In the genomic region with DNA sequence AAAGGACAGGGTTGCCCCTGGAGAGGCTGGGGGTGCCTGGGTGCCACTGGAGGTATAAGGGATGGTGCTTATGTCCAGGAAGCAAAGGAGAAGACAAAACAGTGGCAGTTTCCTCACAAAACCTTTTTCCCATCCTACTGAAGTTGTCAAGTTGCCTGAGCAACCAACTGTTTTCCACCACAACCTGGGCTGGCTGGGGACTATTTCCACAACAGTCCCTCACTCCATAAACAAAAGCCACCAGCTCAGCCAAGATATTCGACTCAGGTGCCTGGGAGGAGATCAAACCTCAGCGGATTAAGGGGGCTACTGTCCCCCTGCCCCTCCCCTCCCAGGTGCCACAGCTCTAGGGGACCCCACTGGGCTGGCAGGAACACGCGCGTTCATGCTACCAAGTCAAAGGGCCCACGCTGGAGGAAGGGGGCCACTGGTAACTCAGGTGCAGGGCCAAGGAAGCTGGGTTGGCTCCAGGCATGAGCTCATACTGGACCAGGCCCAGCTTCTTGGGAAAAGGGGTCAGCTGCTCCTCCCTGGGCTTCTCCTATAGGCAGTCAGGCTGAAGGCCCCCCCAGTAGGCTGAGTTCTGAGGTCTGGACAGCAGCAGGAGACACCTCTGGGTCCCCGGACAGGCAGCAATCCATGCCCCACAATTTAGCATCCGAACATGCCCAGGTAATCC, we compare ENCODE assay signal across 15 cellular contexts. TPM values are rescaled to one million over a fixed set of nuclear protein-coding genes. Genes with fewer than 3 reads are reported as not detected.
DNase-seq lines count a peak whose midpoint lies in the region; TF ChIP-seq lines count a peak whose summit lies in the region.
"Had no signal": no experiment of that assay in that cellular context is flagged by ENCODE, and none has a peak within 500 bp of the region (broad histone marks: within the 10 kb centered on the region; RNA-seq: fewer than 3 reads in every experiment).

No MANE protein-coding gene starts in this region.

- BruUV-seq in MCF 10A (replicated peaks; lab: Mats Ljungman, UMichigan): no TSS peak

- intact Hi-C loops in breast epithelium (cut with DNase I; ENCODE audit: low total_unique reads): no loop called here
- intact Hi-C loops in MCF 10A (cut with micrococcal nuclease): no loop called here
- intact Hi-C loops in dendritic cell treated with granulocyte-macrophage colony-stimulating factor and Interleukin-4, amounts not matched to agents 40 ng/mL and 50 ng/mL, for 4 days (cut with micrococcal nuclease): no loop called here

- H3K27ac Mint-ChIP-seq in MCF 10A (ENCODE audit: low read depth, unreplicated experiment): no peak overlapping the region
- peak overlapping the region; percentile 56 for H3K27ac Mint-ChIP-seq in dendritic cell treated with granulocyte-macrophage colony-stimulating factor and Interleukin-4, amounts not matched to agents 40 ng/mL and 50 ng/mL, for 4 days
- H3K27ac Mint-ChIP-seq: activated B cell treated with CpG ODN at 0.5 μM for 24 hours had no signal

- no peaks in the 10 kb centered on the region for H3K36me3 ChIP-seq in breast epithelium
- no peaks in the 10 kb centered on the region for H3K36me3 ChIP-seq in muscle layer of colon (ENCODE audit: insufficient read depth, low read length)
- no peaks in the 10 kb centered on the region for H3K36me3 ChIP-seq in urinary bladder (ENCODE audit: insufficient read depth)
- H3K36me3 ChIP-seq: cardiac muscle cell, thoracic aorta had no signal

- H3K4me3 ChIP-seq in breast epithelium (no peak overlapping the region), muscle layer of colon (ENCODE audit: low read depth in 1 of 2, low read length in 2 of 2) (no peak overlapping the region), urinary bladder (ENCODE audit: low read depth, low read length) (no peak overlapping the region)
- H3K4me3 ChIP-seq: cardiac muscle cell, SK-N-MC, thoracic aorta had no signal

- no peak for TF ChIP-seq CTCF in breast epithelium (IDR thresholded peaks at IDR 0.05)
- TF ChIP-seq CTCF in MCF 10A (IDR thresholded peaks at IDR 0.05; ENCODE audit: unreplicated experiment): no peak

- peaks cover 44% of the 10 kb centered on the region for H3K4me1 Mint-ChIP-seq in MCF 10A (ENCODE audit: insufficient read depth, unreplicated experiment)
- peaks cover 81% of the 10 kb centered on the region for H3K4me1 Mint-ChIP-seq in dendritic cell treated with granulocyte-macrophage colony-stimulating factor and Interleukin-4, amounts not matched to agents 40 ng/mL and 50 ng/mL, for 4 days (ENCODE audit: low read depth)
- H3K4me1 Mint-ChIP-seq: activated B cell treated with CpG ODN at 0.5 μM for 24 hours had no signal

- H3K9me3 ChIP-seq in breast epithelium (no peaks in the 10 kb centered on the region), muscle layer of colon (ENCODE audit: low read length) (no peaks in the 10 kb centered on the region)
- H3K9me3 ChIP-seq: thoracic aorta had no signal

- H3K27me3 ChIP-seq in breast epithelium (no peaks in the 10 kb centered on the region), muscle layer of colon (ENCODE audit: control insufficient read depth in 1 of 2, insufficient read depth in 2 of 2, low read length in 2 of 2) (no peaks in the 10 kb centered on the region)
- H3K27me3 ChIP-seq: cardiac muscle cell had no signal

- CTCF ChIA-PET in MCF 10A (lab: Yijun Ruan, JAX): interaction anchor here (7.8 kb wide), 1 partner anchor 17 kb away, joined by 81 read pairs; no protein-coding TSS in a partner anchor

- no peak overlapping the region for H3K4me3 Mint-ChIP-seq in MCF 10A (ENCODE audit: unreplicated experiment)
- H3K4me3 Mint-ChIP-seq in dendritic cell treated with granulocyte-macrophage colony-stimulating factor and Interleukin-4, amounts not matched to agents 40 ng/mL and 50 ng/mL, for 4 days: no peak overlapping the region
- H3K4me3 Mint-ChIP-seq: activated B cell treated with CpG ODN at 0.5 μM for 24 hours; activated T-cell treated with anti-CD3 and anti-CD28 coated beads, Interleukin-2, amount 50 U/mL, for 4 hours had no signal

- peak in 1 of 2 donors; percentile 53 for DNase-seq in breast epithelium (ENCODE audit: low spot score in 2 of 2)
- no peak for DNase-seq in MCF 10A (ENCODE audit: unreplicated experiment)
- DNase-seq in HPDE6-E6E7 (ENCODE audit: extremely low spot score): no peak
- no peak for DNase-seq in hippocampal formation (lab: John Stamatoyannopoulos, UW)
- no peak for DNase-seq in kidney glomerular epithelial cell (lab: John Stamatoyannopoulos, UW)
- DNase-seq: activated B cell treated with CpG ODN at 0.5 μM for 24 hours; activated T-cell treated with anti-CD3 and anti-CD28 coated beads, Interleukin-2, amount 50 U/mL, for 4 hours; DND-41; NCI-H524 had no signal

- POLR2A ChIA-PET in MCF 10A (lab: Yijun Ruan, JAX): interaction anchor here (0.8 to 1.2 kb wide), 2 partner anchors 16 to 91 kb away, joined by 3 to 4 read pairs; no protein-coding TSS in a partner anchor

- peaks cover 17 to 50% of the 10 kb centered on the region in 2 donors for H3K4me1 ChIP-seq in breast epithelium
- H3K4me1 ChIP-seq in muscle layer of colon (ENCODE audit: insufficient read depth, low read length): peaks cover 90% of the 10 kb centered on the region
- peaks cover 4% of the 10 kb centered on the region for H3K4me1 ChIP-seq in urinary bladder (ENCODE audit: insufficient read depth)

- H3K27me3 Mint-ChIP-seq in MCF 10A (ENCODE audit: insufficient read depth, unreplicated experiment): no peaks in the 10 kb centered on the region
- no peaks in the 10 kb centered on the region for H3K27me3 Mint-ChIP-seq in dendritic cell treated with granulocyte-macrophage colony-stimulating factor and Interleukin-4, amounts not matched to agents 40 ng/mL and 50 ng/mL, for 4 days

- H3K36me3 Mint-ChIP-seq in MCF 10A (ENCODE audit: insufficient read depth, unreplicated experiment): no peaks in the 10 kb centered on the region
- peaks cover 11% of the 10 kb centered on the region for H3K36me3 Mint-ChIP-seq in dendritic cell treated with granulocyte-macrophage colony-stimulating factor and Interleukin-4, amounts not matched to agents 40 ng/mL and 50 ng/mL, for 4 days (ENCODE audit: low read depth)

- H3K9me3 Mint-ChIP-seq in MCF 10A (ENCODE audit: unreplicated experiment): no peaks in the 10 kb centered on the region
- no peaks in the 10 kb centered on the region for H3K9me3 Mint-ChIP-seq in dendritic cell treated with granulocyte-macrophage colony-stimulating factor and Interleukin-4, amounts not matched to agents 40 ng/mL and 50 ng/mL, for 4 days
- H3K9me3 Mint-ChIP-seq: activated B cell treated with CpG ODN at 0.5 μM for 24 hours; activated T-cell treated with anti-CD3 and anti-CD28 coated beads, Interleukin-2, amount 50 U/mL, for 4 hours had no signal

- H3K9ac ChIP-seq in muscle layer of colon (ENCODE audit: low read length): peak overlapping the region; percentile 65

- H3K27ac ChIP-seq in breast epithelium (peak overlapping the region; percentile 83 to 95), muscle layer of colon (ENCODE audit: low read depth, low read length) (peak overlapping the region; percentile 67), urinary bladder (ENCODE audit: low read depth) (peak overlapping the region; percentile 54)
- H3K27ac ChIP-seq: cardiac muscle cell, SK-N-MC had no signal

- TF ChIP-seq POLR2A in breast epithelium (IDR thresholded peaks at IDR 0.05): no peak

- WGBS in urinary bladder: 43% methylated on average over 8 of the region's 8 CpGs

RNA-seq across cellular contexts. Expression of a gene that starts 45.7 kb away (rescaled TPM):
- total RNA-seq in breast epithelium (10 to 100 TPM in 1 of 3 donors, 1 to 10 TPM in 2; 7.5 to 10.7 (median 8.2) TPM), MCF 10A (2022) (54.1 and 59.3 TPM in 2 replicates), urinary bladder (17.3 TPM)
- 41.2 TPM for polyA plus RNA-seq in urinary bladder

RNA-seq across cellular contexts. Expression of a gene that starts 59.7 kb away (rescaled TPM):
- total RNA-seq in breast epithelium (10 to 100 TPM; 13.0 to 18.0 (median 14.5) TPM), MCF 10A (2022) (15.6 and 21.5 TPM in 2 replicates), urinary bladder (14.9 TPM)
- 57.1 TPM for polyA plus RNA-seq in urinary bladder
- total RNA-seq: activated B cell treated with CpG ODN at 0.5 μM for 24 hours had no signal
